In genomic region chr17:67107811-67108210, GRCh38 we compare ENCODE assay signal across 15 cellular contexts.
"Had no signal": no experiment of that assay in that cellular context is flagged by ENCODE, and none has a peak within 500 bp of the region (broad histone marks: within the 10 kb centered on the region; RNA-seq: fewer than 3 reads in every experiment).

No MANE protein-coding gene starts in this region.

- H3K27me3 Mint-ChIP-seq: activated CD4-positive, alpha-beta T cell treated with anti-CD3 and anti-CD28 coated beads for 36 hours; activated naive CD4-positive, alpha-beta T cell treated with anti-CD3 and anti-CD28 coated beads, Interleukin-2, amount 50 U/mL, for 24 hours; memory B cell had no signal

- DNase-seq: activated CD4-positive, alpha-beta T cell treated with anti-CD3 and anti-CD28 coated beads for 36 hours; activated CD4-positive, alpha-beta T cell treated with anti-CD3 and anti-CD28 coated beads, Interleukin-2, amount 50 U/mL, for 48 hours; activated gamma-delta T cell; adrenal gland; heart right ventricle; immature natural killer cell; stomach; trophoblast cell had no signal

- ATAC-seq: activated CD4-positive, alpha-beta T cell treated with anti-CD3 and anti-CD28 coated beads for 36 hours; gastroesophageal sphincter; heart right ventricle had no signal

- H3K4me1 ChIP-seq: gastroesophageal sphincter had no signal

- H3K27ac Mint-ChIP-seq: activated CD4-positive, alpha-beta T cell treated with anti-CD3 and anti-CD28 coated beads for 36 hours; activated naive CD4-positive, alpha-beta T cell treated with anti-CD3 and anti-CD28 coated beads, Interleukin-2, amount 50 U/mL, for 24 hours; memory B cell had no signal

- H3K9me3 ChIP-seq: adrenal gland, gastroesophageal sphincter, heart right ventricle, stomach had no signal

- H3K27me3 ChIP-seq: adrenal gland, cardiac muscle cell, dorsolateral prefrontal cortex, gastroesophageal sphincter, heart right ventricle, stomach had no signal

- H3K9me3 Mint-ChIP-seq: activated naive CD4-positive, alpha-beta T cell treated with anti-CD3 and anti-CD28 coated beads, Interleukin-2, amount 50 U/mL, for 24 hours; memory B cell; nephron; T-helper 2 cell treated with Interferon-gamma antibody and Interleukin-4, amounts not matched to agents 5 μg/mL and 100 μg/mL, for 36 hours had no signal

- H3K27ac ChIP-seq: adrenal gland, cardiac muscle cell, gastroesophageal sphincter, heart right ventricle, stomach had no signal

- H3K4me3 ChIP-seq: adrenal gland, cardiac muscle cell, dorsolateral prefrontal cortex, gastroesophageal sphincter, heart right ventricle, stomach had no signal

- H3K4me3 Mint-ChIP-seq: activated CD4-positive, alpha-beta T cell treated with anti-CD3 and anti-CD28 coated beads for 36 hours; activated naive CD4-positive, alpha-beta T cell treated with anti-CD3 and anti-CD28 coated beads, Interleukin-2, amount 50 U/mL, for 24 hours; immature natural killer cell; memory B cell; nephron; T-helper 2 cell treated with Interferon-gamma antibody and Interleukin-4, amounts not matched to agents 5 μg/mL and 100 μg/mL, for 36 hours had no signal
